In the genomic region with DNA sequence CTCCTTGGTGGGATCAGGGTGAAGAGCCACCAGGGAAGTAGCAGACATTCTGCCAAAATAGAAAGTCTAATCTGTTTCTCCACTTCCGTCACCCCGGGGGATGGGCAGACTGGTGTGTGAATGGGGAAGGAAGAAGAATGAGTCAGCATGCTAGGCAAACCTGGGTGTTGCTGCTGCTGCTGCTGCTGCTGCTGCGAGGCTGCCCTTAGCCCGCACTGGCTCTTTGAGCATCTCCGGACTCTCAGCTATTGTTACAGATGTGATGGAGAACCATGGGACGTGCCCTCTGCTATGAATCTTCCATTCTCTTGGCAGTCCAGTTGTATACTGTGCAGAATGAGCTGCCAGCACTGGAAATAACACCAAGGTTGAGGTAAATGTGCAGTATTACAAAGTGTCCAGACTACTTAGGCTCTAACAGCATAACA, we compare ENCODE assay signal across 8 cellular contexts.
A peak's percentile ranks its signal among the peaks of the same experiment; 100 is the strongest.
DNase-seq lines count a peak whose midpoint lies in the region; ATAC-seq and TF ChIP-seq lines count a peak whose summit lies in the region.

No MANE protein-coding gene starts in this region.

- TF ChIP-seq POLR2A in esophagus squamous epithelium (IDR thresholded peaks at IDR 0.05) (no peak), tibial nerve (IDR thresholded peaks at IDR 0.05) (no peak)

- TF ChIP-seq CTCF in esophagus squamous epithelium (IDR thresholded peaks at IDR 0.05) (no peak), tibial nerve (IDR thresholded peaks at IDR 0.05) (no peak)

- 3 to 10% methylated on average over 5 to 6 of the region's 6 CpGs for WGBS in esophagus squamous epithelium, 2 donors
- 29 to 30% methylated on average over 6 of the region's 6 CpGs for WGBS in tibial nerve, 2 donors

- H3K27me3 ChIP-seq in esophagus squamous epithelium (no peaks in the 10 kb centered on the region), tibial nerve (no peaks in the 10 kb centered on the region)

- no peak overlapping the region for H3K4me3 ChIP-seq in esophagus squamous epithelium
- H3K4me3 ChIP-seq in tibial nerve = no peak overlapping the region

- intact Hi-C loops in esophagus squamous epithelium (cut with DNase I) = no loop called here

- H3K9me3 ChIP-seq in esophagus squamous epithelium = no peaks in the 10 kb centered on the region
- no peaks in the 10 kb centered on the region for H3K9me3 ChIP-seq in tibial nerve

- H3K4me1 ChIP-seq in esophagus squamous epithelium (peaks cover 13 to 49% (median 23%) of the 10 kb centered on the region in 3 donors), tibial nerve (peaks cover 0 to 39% (median 8%) of the 10 kb centered on the region in 4 donors)

- peak overlapping the region in 2 of 4 donors; percentile 2 to 36 for H3K27ac ChIP-seq in esophagus squamous epithelium
- no peak overlapping the region for H3K27ac ChIP-seq in tibial nerve

- DNase-seq in NCI-H2081 (lab: John Stamatoyannopoulos, UW) = peak; percentile 15 to 56
- DNase-seq in NCI-H2081 treated with DMSO at 0.1 percent for 48 hours (lab: John Stamatoyannopoulos, UW) = no peak
- peak; percentile 97 for DNase-seq in NCI-H69 (lab: John Stamatoyannopoulos, UW)
- DNase-seq in activated CD8-positive, alpha-beta memory T cell treated with anti-CD3 and anti-CD28 coated beads for 4 hours (ENCODE audit: low read depth in 2 of 2) = peak; percentile 27 to 52
- DNase-seq in esophagus squamous epithelium (lab: John Stamatoyannopoulos, UW) = peak; percentile 12
- peak; percentile 43 for DNase-seq in occipital lobe (lab: John Stamatoyannopoulos, UW)
- DNase-seq in tibial nerve (ENCODE audit: low spot score in 2 of 2) = peak; percentile 42 to 73

- ATAC-seq in HG02642 (IDR thresholded peaks at IDR 0.05; ENCODE audit: poor library complexity, unreplicated experiment) = peak; percentile 99

- H3K36me3 ChIP-seq in esophagus squamous epithelium = no peaks in the 10 kb centered on the region
- no peaks in the 10 kb centered on the region for H3K36me3 ChIP-seq in tibial nerve

- TF ChIP-seq EP300 in tibial nerve (IDR thresholded peaks at IDR 0.05) = peak in 1 of 2 donors; percentile 60
